ENCODE assay signal across 29 cellular contexts in the genomic region with DNA sequence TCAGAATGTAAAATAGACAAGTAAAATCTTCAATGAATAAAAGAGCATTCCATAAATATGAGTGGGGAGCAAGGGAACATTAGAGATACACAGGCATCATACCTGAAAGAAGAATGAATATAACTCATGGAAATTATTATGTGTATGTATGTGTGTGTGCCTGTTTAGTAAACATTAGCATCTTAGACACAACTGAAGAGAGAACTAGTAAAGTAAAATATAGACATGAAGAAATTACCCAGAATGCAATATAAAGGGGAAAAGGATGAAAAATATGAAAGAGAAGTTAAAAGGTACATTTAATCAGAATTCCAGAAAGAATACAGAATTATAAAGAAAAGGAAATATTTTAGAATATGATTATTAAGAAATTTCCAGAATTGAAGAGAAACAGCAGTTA.
"Had no signal": no experiment of that assay in that cellular context is flagged by ENCODE, and none has a peak within 500 bp of the region (broad histone marks: within the 10 kb centered on the region; RNA-seq: fewer than 3 reads in every experiment).

No MANE protein-coding gene starts in this region.

- H3K27ac ChIP-seq: colonic mucosa, coronary artery, dorsolateral prefrontal cortex, epithelial cell of prostate, esophagus muscularis mucosa, esophagus squamous epithelium, foreskin keratinocyte, gastrocnemius medialis, gastroesophageal sphincter, heart left ventricle, heart right ventricle had no signal

- H3K4me1 Mint-ChIP-seq: endodermal cell had no signal

- H3K36me3 ChIP-seq: colonic mucosa, esophagus muscularis mucosa, esophagus squamous epithelium, gastrocnemius medialis, gastroesophageal sphincter, heart left ventricle, heart right ventricle had no signal

- H3K4me3 ChIP-seq: colonic mucosa, coronary artery, dorsolateral prefrontal cortex, esophagus muscularis mucosa, esophagus squamous epithelium, gastrocnemius medialis, gastroesophageal sphincter, heart left ventricle, heart right ventricle had no signal

- H3K9me3 ChIP-seq: colonic mucosa, esophagus muscularis mucosa, esophagus squamous epithelium, gastrocnemius medialis, gastroesophageal sphincter had no signal

- H3K4me1 ChIP-seq: colonic mucosa, esophagus muscularis mucosa, esophagus squamous epithelium, foreskin keratinocyte, gastrocnemius medialis, gastroesophageal sphincter, heart left ventricle, heart right ventricle had no signal

- DNase-seq: colonic mucosa; cortex of kidney; dermis blood vessel endothelial cell; dorsolateral prefrontal cortex; effector CD4-positive, alpha-beta T cell; effector CD8-positive, alpha-beta T cell; effector memory CD4-positive, alpha-beta T cell; effector memory CD8-positive, alpha-beta T cell; endodermal cell; erythroblast; esophagus squamous epithelium; foreskin fibroblast; foreskin keratinocyte; foreskin melanocyte; gastrocnemius medialis; glutamatergic neuron; head of caudate nucleus; heart left ventricle; heart right ventricle had no signal

- H3K4me3 Mint-ChIP-seq: dendritic cell treated with granulocyte-macrophage colony-stimulating factor and Interleukin-4, amounts not matched to agents 40 ng/mL and 50 ng/mL, for 4 days; effector memory CD8-positive, alpha-beta T cell; endodermal cell had no signal

- H3K27me3 ChIP-seq: colonic mucosa, dorsolateral prefrontal cortex, esophagus muscularis mucosa, esophagus squamous epithelium, foreskin keratinocyte, gastrocnemius medialis, gastroesophageal sphincter, heart left ventricle, heart right ventricle had no signal

- H3K27ac Mint-ChIP-seq: dendritic cell treated with granulocyte-macrophage colony-stimulating factor and Interleukin-4, amounts not matched to agents 40 ng/mL and 50 ng/mL, for 4 days; effector memory CD8-positive, alpha-beta T cell; endodermal cell had no signal

- FAIRE-seq: colon, endometrium, endothelial cell of umbilical vein, frontal cortex had no signal

- H3K27me3 Mint-ChIP-seq: dendritic cell treated with granulocyte-macrophage colony-stimulating factor and Interleukin-4, amounts not matched to agents 40 ng/mL and 50 ng/mL, for 4 days; effector memory CD8-positive, alpha-beta T cell had no signal

- ATAC-seq: effector memory CD8-positive, alpha-beta T cell; esophagus mucosa; foreskin keratinocyte; gastrocnemius medialis; gastroesophageal sphincter; heart left ventricle; heart right ventricle had no signal
